In genomic region chr10:122473116-122473515, GRCh38 we compare ENCODE assay signal across 25 cellular contexts. TPM values are rescaled to one million over a fixed set of nuclear protein-coding genes. Genes with fewer than 3 reads are reported as not detected.
A peak's percentile ranks its signal among the peaks of the same experiment; 100 is the strongest.
DNase-seq lines count a peak whose midpoint lies in the region; ATAC-seq and TF ChIP-seq lines count a peak whose summit lies in the region.
"Had no signal": no experiment of that assay in that cellular context is flagged by ENCODE, and none has a peak within 500 bp of the region (broad histone marks: within the 10 kb centered on the region; RNA-seq: fewer than 3 reads in every experiment).

No MANE protein-coding gene starts in this region.

- H3K4me1 ChIP-seq in cardiac muscle cell (ENCODE audit: low read depth) (peaks cover 64% of the 10 kb centered on the region), left ventricle myocardium inferior (peaks cover 66% of the 10 kb centered on the region)

- H3K36me3 Mint-ChIP-seq in neural crest cell (ENCODE audit: low read depth): no peaks in the 10 kb centered on the region
- H3K36me3 Mint-ChIP-seq: CD4-positive, CD25-positive, alpha-beta regulatory T cell; IgD-negative memory B cell had no signal

- H3K27me3 Mint-ChIP-seq in neural crest cell (ENCODE audit: low read depth): peaks cover 18% of the 10 kb centered on the region

- no peak for ATAC-seq in GM19023 (IDR thresholded peaks at IDR 0.05; ENCODE audit: unreplicated experiment)

- peak overlapping the region; percentile 86 for H3K27ac ChIP-seq in cardiac muscle cell
- H3K27ac ChIP-seq in left ventricle myocardium inferior (replicated peaks): no peak overlapping the region
- peak overlapping the region in 52 of 59 donors; percentile 18 to 98 (median 92) for H3K27ac ChIP-seq in dorsolateral prefrontal cortex
- H3K27ac ChIP-seq: KMS-11 had no signal

- no peak overlapping the region for H3K4me3 Mint-ChIP-seq in neural crest cell
- H3K4me3 Mint-ChIP-seq: CD4-positive, CD25-positive, alpha-beta regulatory T cell; IgD-negative memory B cell had no signal

- H3K9me3 Mint-ChIP-seq in neural crest cell: no peaks in the 10 kb centered on the region
- H3K9me3 Mint-ChIP-seq: IgD-negative memory B cell had no signal

- no peaks in the 10 kb centered on the region for H3K27me3 ChIP-seq in cardiac muscle cell
- no peaks in the 10 kb centered on the region for H3K27me3 ChIP-seq in left ventricle myocardium inferior (ENCODE audit: low read depth)
- no peaks in the 10 kb centered on the region for H3K27me3 ChIP-seq in dorsolateral prefrontal cortex

- intact Hi-C loops in left ventricle myocardium inferior (cut with micrococcal nuclease) (no loop called here), dorsolateral prefrontal cortex (cut with DNase I) (no loop called here)

- no peak for TF ChIP-seq CTCF in cardiac muscle cell (IDR thresholded peaks at IDR 0.05; ENCODE audit: low read depth, low read length)
- no peak for TF ChIP-seq CTCF in left ventricle myocardium inferior (IDR thresholded peaks at IDR 0.05; ENCODE audit: borderline replicate concordance)
- TF ChIP-seq CTCF in dorsolateral prefrontal cortex (IDR thresholded peaks at IDR 0.05 in 54 of 56, conservative IDR thresholded peaks at IDR 0.05 in 2 of 56; ENCODE audit: low read depth in 1 of 56, partially characterized antibody in 56 of 56): no peak
- no peak for TF ChIP-seq CTCF in neural crest cell (conservative IDR thresholded peaks at IDR 0.05)

- peaks cover 22% of the 10 kb centered on the region for H3K4me1 Mint-ChIP-seq in neural crest cell

- H3K27ac Mint-ChIP-seq in neural crest cell (ENCODE audit: unreplicated experiment): peak overlapping the region; percentile 35
- H3K27ac Mint-ChIP-seq: CD4-positive, CD25-positive, alpha-beta regulatory T cell had no signal

- no peak overlapping the region for H3K4me3 ChIP-seq in cardiac muscle cell
- H3K4me3 ChIP-seq in left ventricle myocardium inferior: no peak overlapping the region
- peak overlapping the region in 1 of 59 donors; percentile 9 for H3K4me3 ChIP-seq in dorsolateral prefrontal cortex

- H3K36me3 ChIP-seq in cardiac muscle cell (no peaks in the 10 kb centered on the region), left ventricle myocardium inferior (no peaks in the 10 kb centered on the region)

- no peak for DNase-seq in cardiac muscle cell (ENCODE audit: low read depth in 1 of 2, low spot score in 1 of 2)
- DNase-seq in left ventricle myocardium inferior: no peak
- DNase-seq in dorsolateral prefrontal cortex: no peak
- no peak for DNase-seq in neural crest cell (ENCODE audit: low read depth, low spot score)
- DNase-seq in NCI-H526 (lab: John Stamatoyannopoulos, UW): no peak
- DNase-seq in NCI-H524 treated with DMSO at 0.1 percent for 48 hours (lab: John Stamatoyannopoulos, UW): no peak
- DNase-seq: 8988T; ACHN; CD4-positive, CD25-positive, alpha-beta regulatory T cell; DMS153; DND-41; HCEC 1CT; MM.1S; NCI-H1048; NCI-H1417; NCI-H1694; NCI-H2029 treated with DMSO at 0.1 percent for 48 hours; NCI-H446 treated with DMSO at 0.1 percent for 48 hours; NCI-H69; SIG-M5 had no signal

- H3K9me3 ChIP-seq in cardiac muscle cell (ENCODE audit: low read depth) (no peaks in the 10 kb centered on the region), left ventricle myocardium inferior (replicated peaks) (no peaks in the 10 kb centered on the region)

RNA-seq across cellular contexts. Expression of gene HTRA1, which starts 11.8 kb away (rescaled TPM):
- total RNA-seq in cardiac muscle cell: 139 and 154 TPM in 2 replicates
- 226 and 289 TPM in 2 replicates for polyA plus RNA-seq in cardiac muscle cell
- 62.6 TPM for total RNA-seq in left ventricle myocardium inferior
- total RNA-seq in dorsolateral prefrontal cortex: 100 to 1,000 TPM; 154 to 492 (median 263) TPM
- 8.2 and 9.0 TPM in 2 replicates for total RNA-seq in neural crest cell
- total RNA-seq: CD4-positive, CD25-positive, alpha-beta regulatory T cell had no signal
- polyA plus RNA-seq: CD4-positive, CD25-positive, alpha-beta regulatory T cell; IgD-negative memory B cell had no signal

RNA-seq across cellular contexts. Expression of gene ARMS2, which starts 18.7 kb away (rescaled TPM):
- total RNA-seq in cardiac muscle cell (not detected in 2 replicates), left ventricle myocardium inferior (0.27 TPM), dorsolateral prefrontal cortex (1 to 10 TPM in 1 of 120 experiments, under 1 TPM in 8, not detected in 111; 0.63 to 2.1 (median 0.83) TPM), neural crest cell (not detected in 2 replicates)
- polyA plus RNA-seq in cardiac muscle cell: not detected in 2 replicates
- total RNA-seq: CD4-positive, CD25-positive, alpha-beta regulatory T cell; H1 had no signal
- polyA plus RNA-seq: BJ; CD4-positive, CD25-positive, alpha-beta regulatory T cell; H1; IgD-negative memory B cell had no signal
